ENCODE assay signal across 30 cellular contexts in the genomic region with DNA sequence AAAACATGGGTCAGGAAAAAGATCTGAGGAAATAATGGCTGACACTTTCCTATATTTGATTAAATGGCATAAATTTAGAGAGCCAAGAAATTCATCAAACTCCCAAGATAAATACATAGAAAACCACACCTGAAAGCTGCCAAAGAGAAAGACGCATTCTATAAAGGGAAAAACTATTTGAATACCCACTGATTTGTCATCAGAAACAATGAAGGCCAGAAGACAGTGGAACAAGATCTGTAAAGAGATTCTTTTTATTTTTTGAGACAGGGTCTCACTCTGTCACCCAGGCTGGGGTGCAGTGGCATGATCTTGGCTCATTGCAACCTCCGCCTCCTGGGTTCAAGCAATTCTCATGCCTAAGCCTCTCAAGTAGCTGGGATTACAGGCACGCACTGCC. TPM values are rescaled to one million over a fixed set of nuclear protein-coding genes. Genes with fewer than 3 reads are reported as not detected.
"Had no signal": no experiment of that assay in that cellular context is flagged by ENCODE, and none has a peak within 500 bp of the region (broad histone marks: within the 10 kb centered on the region; RNA-seq: fewer than 3 reads in every experiment).

No MANE protein-coding gene starts in this region.

- H3K27ac ChIP-seq: heart left ventricle, parathyroid adenoma, spleen, tibial nerve had no signal

- H3K9me3 Mint-ChIP-seq: activated CD8-positive, alpha-beta T cell treated with anti-CD3 and anti-CD28 coated beads for 36 hours; activated T-cell treated with anti-CD3 and anti-CD28 coated beads, Interleukin-2, amount 50 U/mL, for 4 hours; memory B cell; T-cell had no signal

- H3K27me3 ChIP-seq: body of pancreas, colonic mucosa, heart left ventricle, spleen, tibial nerve had no signal

- H3K27ac Mint-ChIP-seq: activated CD4-positive, alpha-beta T cell treated with anti-CD3 and anti-CD28 coated beads, Interleukin-2, amount 10 ng/mL, durations not matched to agents 7 days and 5 days; activated naive CD8-positive, alpha-beta T cell; memory B cell; T-cell; T-helper 2 cell treated with Interferon-gamma antibody and Interleukin-4, amounts not matched to agents 5 μg/mL and 100 μg/mL, for 36 hours had no signal

- ATAC-seq: activated CD8-positive, alpha-beta T cell treated with anti-CD3 and anti-CD28 coated beads for 36 hours; activated T-cell treated with anti-CD3 and anti-CD28 coated beads, Interleukin-2, amount 50 U/mL, for 4 hours; body of pancreas; heart left ventricle; left colon; naive thymus-derived CD8-positive, alpha-beta T cell; T-cell had no signal

- H3K27me3 Mint-ChIP-seq: activated CD4-positive, alpha-beta T cell treated with anti-CD3 and anti-CD28 coated beads, Interleukin-2, amount 10 ng/mL, durations not matched to agents 7 days and 5 days; activated CD8-positive, alpha-beta T cell treated with anti-CD3 and anti-CD28 coated beads for 36 hours; activated naive CD8-positive, alpha-beta T cell; memory B cell; naive thymus-derived CD8-positive, alpha-beta T cell; T-cell had no signal

- H3K4me3 Mint-ChIP-seq: activated CD4-positive, alpha-beta T cell treated with anti-CD3 and anti-CD28 coated beads, Interleukin-2, amount 10 ng/mL, durations not matched to agents 7 days and 5 days; activated CD8-positive, alpha-beta T cell treated with anti-CD3 and anti-CD28 coated beads for 36 hours; activated naive CD8-positive, alpha-beta T cell; activated T-cell treated with anti-CD3 and anti-CD28 coated beads, Interleukin-2, amount 50 U/mL, for 4 hours; immature natural killer cell; memory B cell; naive thymus-derived CD8-positive, alpha-beta T cell; neural crest cell; T-helper 2 cell treated with Interferon-gamma antibody and Interleukin-4, amounts not matched to agents 5 μg/mL and 100 μg/mL, for 36 hours had no signal

- H3K4me3 ChIP-seq: body of pancreas, colonic mucosa, heart left ventricle, psoas muscle, spleen, tibial nerve had no signal

- H3K4me1 ChIP-seq: parathyroid adenoma, tibial nerve had no signal

- DNase-seq: activated CD4-positive, alpha-beta T cell treated with anti-CD3 and anti-CD28 coated beads for 1 hour; activated CD4-positive, alpha-beta T cell treated with anti-CD3 and anti-CD28 coated beads, Interleukin-2, amount 10 ng/mL, durations not matched to agents 7 days and 5 days; activated CD8-positive, alpha-beta T cell treated with anti-CD3 and anti-CD28 coated beads for 36 hours; activated naive CD4-positive, alpha-beta T cell treated with Interleukin-2 at 50 U/mL for 16 hours; activated T-cell treated with anti-CD3 and anti-CD28 coated beads, Interleukin-2, amount 50 U/mL, for 4 hours; aorta; body of pancreas; cerebellar nuclear complex; colonic mucosa; effector CD8-positive, alpha-beta T cell; heart left ventricle; hypothalamus; immature natural killer cell; kidney; midbrain; naive thymus-derived CD8-positive, alpha-beta T cell; nucleus accumbens; spleen; stimulated activated naive CD4-positive, alpha-beta T cell treated with Interleukin-2 at 50 U/mL for 16 hours; T-cell had no signal

- H3K36me3 ChIP-seq: colonic mucosa had no signal

- H3K9me3 ChIP-seq: body of pancreas, colonic mucosa, psoas muscle had no signal

- H3K4me1 Mint-ChIP-seq: neural crest cell had no signal

RNA-seq across cellular contexts. Expression of gene LEFTY2, which starts 40.7 kb away (rescaled TPM):
- total RNA-seq: activated CD4-positive, alpha-beta T cell treated with anti-CD3 and anti-CD28 coated beads, Interleukin-2, amount 10 ng/mL, durations not matched to agents 7 days and 5 days; activated CD8-positive, alpha-beta T cell treated with anti-CD3 and anti-CD28 coated beads for 36 hours; activated T-cell treated with anti-CD3 and anti-CD28 coated beads, Interleukin-2, amount 50 U/mL, for 4 hours; dermis microvascular lymphatic vessel endothelial cell; epithelial cell of proximal tubule; naive thymus-derived CD8-positive, alpha-beta T cell; neural crest cell; tibial nerve had no signal
